Comparison of ENCODE assay signal across 21 cellular contexts in the genomic region with DNA sequence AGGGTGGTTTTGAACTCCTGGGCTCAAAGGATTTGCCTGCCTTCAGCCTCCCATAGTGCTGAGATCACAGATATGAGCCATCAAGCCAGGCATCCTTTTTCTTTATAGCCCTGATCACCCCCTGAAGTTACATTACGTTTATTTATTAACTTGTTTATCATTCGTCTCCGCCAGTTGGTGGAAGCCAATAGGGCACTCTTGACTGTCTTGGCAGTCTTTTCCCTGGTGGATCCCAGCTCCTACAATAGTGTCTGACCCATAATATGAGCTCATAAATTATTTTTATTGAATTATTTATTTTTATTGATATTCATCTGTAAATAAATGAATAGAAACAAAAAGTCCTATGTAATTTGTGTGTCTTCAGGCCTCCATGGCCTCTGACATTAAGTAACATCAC.
DNase-seq lines count a peak whose midpoint lies in the region; ATAC-seq, FAIRE-seq and TF ChIP-seq lines count a peak whose summit lies in the region.
"Had no signal": no experiment of that assay in that cellular context is flagged by ENCODE, and none has a peak within 500 bp of the region (broad histone marks: within the 10 kb centered on the region; RNA-seq: fewer than 3 reads in every experiment).

No MANE protein-coding gene starts in this region.

- H3K27me3 ChIP-seq in IMR-90 (ENCODE audit: control insufficient read depth, insufficient read depth, low read length) (no peaks in the 10 kb centered on the region), OCI-LY1 (ENCODE audit: insufficient read depth, low read length) (no peaks in the 10 kb centered on the region)
- H3K27me3 ChIP-seq: BE2C, BLaER1 had no signal

- in situ Hi-C loops in IMR-90 (cut with MboI; ENCODE audit: low sequenced_read_pairs) = no loop called here

- no peak for ATAC-seq in IMR-90 (ENCODE audit: low read depth)
- ATAC-seq: CD8-positive, alpha-beta T cell had no signal

- H3K9ac ChIP-seq in IMR-90 (ENCODE audit: low read depth, low read length) (no peak overlapping the region), OCI-LY1 (ENCODE audit: low read length) (no peak overlapping the region), kidney (ENCODE audit: low read length in 2 of 2) (no peak overlapping the region)
- H3K9ac ChIP-seq: BLaER1 had no signal

- dilution Hi-C loops in IMR-90 (cut with HindIII; ENCODE audit: low sequenced_read_pairs, unreplicated experiment) = no loop called here

- H3K23ac ChIP-seq in IMR-90 (ENCODE audit: low read depth, low read length) = no peak overlapping the region

- H2AK9ac ChIP-seq in IMR-90 (replicated peaks; ENCODE audit: low read depth, low read length, poor library complexity) = no peak overlapping the region

- TF ChIP-seq POLR2A in IMR-90 (IDR thresholded peaks at IDR 0.05; ENCODE audit: low read depth, low read length) = no peak

- intact Hi-C loops in IMR-90 (cut with micrococcal nuclease) (no loop called here), kidney (cut with DNase I) (no loop called here)

- H3K4me3 ChIP-seq in IMR-90 (ENCODE audit: insufficient read depth, low read depth, low read length) (no peak overlapping the region), OCI-LY1 (ENCODE audit: low read depth, low read length, poor library complexity, severe bottlenecking) (no peak overlapping the region), kidney (ENCODE audit: low read length in 2 of 2) (no peak overlapping the region)
- H3K4me3 ChIP-seq: BLaER1 had no signal

- peaks cover 6% of the 10 kb centered on the region for H3K9me1 ChIP-seq in IMR-90 (ENCODE audit: insufficient read depth, low read length)

- H3K4me1 ChIP-seq in IMR-90 (ENCODE audit: control insufficient read depth, insufficient read depth, low read length) (peaks cover 3% of the 10 kb centered on the region), OCI-LY1 (ENCODE audit: insufficient read depth, low read length, severe bottlenecking) (peaks cover 3% of the 10 kb centered on the region), kidney (ENCODE audit: control insufficient read depth in 1 of 2, insufficient read depth in 1 of 2, low read depth in 1 of 2, low read length in 2 of 2) (no peaks in the 10 kb centered on the region)
- H3K4me1 ChIP-seq: BE2C, BLaER1, Caco-2 had no signal

- no peak overlapping the region for H4K5ac ChIP-seq in IMR-90 (ENCODE audit: low read depth, low read length)

- H3F3A ChIP-seq in OCI-LY1 (ENCODE audit: insufficient read depth, low read length) = no peaks in the 10 kb centered on the region

- H2BK15ac ChIP-seq in IMR-90 (ENCODE audit: low read depth, low read length) = no peak overlapping the region; the same call in 2 of the 3 replicates

- DNase-seq in IMR-90 (no peak), ureter (ENCODE audit: low spot score) (no peak), Kasumi-1 (lab: John Stamatoyannopoulos, UW) (no peak), kidney (no peak)
- DNase-seq: 8988T; ACHN; BE2C; C1 segment of cervical spinal cord; Calu3; CD4-positive, alpha-beta T cell; CD8-positive, alpha-beta T cell; DMS79 treated with DMSO at 0.1 percent for 48 hours; GF-D8 had no signal

- no peak for TF ChIP-seq RAD21 in IMR-90 (IDR thresholded peaks at IDR 0.05; ENCODE audit: low read length)

- no peak overlapping the region; the same call in 1 of the 2 replicates for H2BK20ac ChIP-seq in IMR-90 (ENCODE audit: low read depth, low read length)

- H3K79me1 ChIP-seq in IMR-90 (ENCODE audit: low read depth in 1 of 2, low read length in 2 of 2) = no peaks in the 10 kb centered on the region

- H2AFZ ChIP-seq in IMR-90 (replicated peaks; ENCODE audit: low read length, poor library complexity) (no peak overlapping the region), OCI-LY1 (ENCODE audit: low read length) (peak overlapping the region; percentile 74; the same call in 1 of the 2 replicates)

- H3K9me3 ChIP-seq in IMR-90 (ENCODE audit: control insufficient read depth, insufficient read depth, low read length) (no peaks in the 10 kb centered on the region), OCI-LY1 (ENCODE audit: low read length) (peaks cover 5% of the 10 kb centered on the region; the same call in 1 of the 2 replicates), kidney (ENCODE audit: control insufficient read depth in 1 of 2, low read length in 2 of 2) (no peaks in the 10 kb centered on the region)
- H3K9me3 ChIP-seq: BE2C, BLaER1, Caco-2 had no signal

- H2AK5ac ChIP-seq in IMR-90 (ENCODE audit: low read depth, low read length) = no peak overlapping the region

- H4K91ac ChIP-seq in IMR-90 (ENCODE audit: insufficient read depth, low read depth, low read length) = no peak overlapping the region

- no peak overlapping the region for H3K18ac ChIP-seq in IMR-90 (ENCODE audit: low read depth, low read length)

- peak overlapping the region; percentile 50 for H3K4ac ChIP-seq in IMR-90 (ENCODE audit: low read depth, low read length)

- no peak for FAIRE-seq in kidney (lab: Jason Lieb, UNC)
- FAIRE-seq: A204.1, D721Med, G401.6, GM12891, GM19239 had no signal

- no CpG with 5 or more reads among the region's 3 CpGs for WGBS in IMR-90 (ENCODE audit: extremely low coverage in 2 of 2, insufficient read length in 1 of 2), 2 experiments

- H3K4me2 ChIP-seq in IMR-90 (ENCODE audit: low read depth, low read length) (no peak overlapping the region), OCI-LY1 (ENCODE audit: low read length) (no peak overlapping the region)
- H3K4me2 ChIP-seq: BLaER1 had no signal

- POLR2A ChIA-PET in IMR-90 (lab: Charles Lee; ENCODE audit: unreplicated experiment) = no interaction called here

- H3K36me3 ChIP-seq in IMR-90 (ENCODE audit: control insufficient read depth, insufficient read depth, low read length) (no peaks in the 10 kb centered on the region), OCI-LY1 (ENCODE audit: insufficient read depth, low read length) (no peaks in the 10 kb centered on the region), kidney (ENCODE audit: control insufficient read depth in 1 of 2, insufficient read depth in 2 of 2, low read length in 2 of 2) (no peaks in the 10 kb centered on the region)
- H3K36me3 ChIP-seq: BE2C, BLaER1 had no signal

- H3K79me2 ChIP-seq in OCI-LY1 (ENCODE audit: insufficient read depth, low read length) = no peaks in the 10 kb centered on the region

- BruUV-seq in IMR-90 (replicated peaks; lab: Mats Ljungman, UMichigan) = no TSS peak

- TF ChIP-seq CTCF in IMR-90 (conservative IDR thresholded peaks at IDR 0.05; ENCODE audit: low read depth, low read length) (no peak), OCI-LY1 (IDR thresholded peaks at IDR 0.05; ENCODE audit: low read length) (no peak), kidney (IDR thresholded peaks at IDR 0.05; ENCODE audit: borderline replicate concordance, extremely low read depth, insufficient read depth) (no peak)

- no peak overlapping the region for H2BK120ac ChIP-seq in IMR-90 (ENCODE audit: low read depth, low read length)

- H3K27ac ChIP-seq in IMR-90 (ENCODE audit: insufficient read depth, low read length) (no peak overlapping the region), OCI-LY1 (ENCODE audit: low read depth, low read length, poor library complexity, severe bottlenecking) (no peak overlapping the region), kidney (ENCODE audit: low read depth in 2 of 2, low read length in 2 of 2) (no peak overlapping the region)
- H3K27ac ChIP-seq: BLaER1 had no signal

- H3K56ac ChIP-seq in IMR-90 (ENCODE audit: extremely low read depth, insufficient read depth, low read length) = no peak overlapping the region

- H4K8ac ChIP-seq in IMR-90 (ENCODE audit: low read depth in 2 of 2, low read length in 2 of 2) = no peak overlapping the region

- no peak overlapping the region for H2BK5ac ChIP-seq in IMR-90 (ENCODE audit: low read depth, low read length, poor library complexity, severe bottlenecking)

- H4K20me1 ChIP-seq in IMR-90 (ENCODE audit: insufficient read depth, low read length) (no peaks in the 10 kb centered on the region), OCI-LY1 (ENCODE audit: insufficient read depth, low read length) (no peaks in the 10 kb centered on the region)
- H4K20me1 ChIP-seq: BLaER1 had no signal

- no peak overlapping the region for H3K14ac ChIP-seq in IMR-90 (replicated peaks; ENCODE audit: low read depth, low read length)

- no peaks in the 10 kb centered on the region for H3K9me2 ChIP-seq in OCI-LY1 (ENCODE audit: low read depth, low read length)

- CTCF ChIA-PET in IMR-90 (lab: Yijun Ruan, JAX) = no interaction called here

TF ChIP-seq in IMR-90, 13 proteins besides CTCF, POLR2A, EP300 and RAD21:
- TF ChIP-seq MXI1 (IDR thresholded peaks at IDR 0.05; ENCODE audit: borderline replicate concordance, low read depth, low read length) (no peak), RCOR1 (IDR thresholded peaks at IDR 0.05; ENCODE audit: insufficient replicate concordance, low read length) (no peak), MAZ (IDR thresholded peaks at IDR 0.05; ENCODE audit: borderline replicate concordance, low read depth, low read length) (no peak), BHLHE40 (IDR thresholded peaks at IDR 0.05; ENCODE audit: low read depth, low read length) (no peak), RFX5 (IDR thresholded peaks at IDR 0.05; ENCODE audit: low read depth, low read length) (no peak), FOS (IDR thresholded peaks at IDR 0.05; ENCODE audit: low read depth, low read length) (no peak), SMC3 (IDR thresholded peaks at IDR 0.05; ENCODE audit: low read depth, low read length) (no peak), MAFK (IDR thresholded peaks at IDR 0.05; ENCODE audit: low read depth, low read length) (no peak), CEBPB (IDR thresholded peaks at IDR 0.05; ENCODE audit: low read depth, low read length) (no peak)
